ENCODE assay signal across 10 cellular contexts in the genomic region with DNA sequence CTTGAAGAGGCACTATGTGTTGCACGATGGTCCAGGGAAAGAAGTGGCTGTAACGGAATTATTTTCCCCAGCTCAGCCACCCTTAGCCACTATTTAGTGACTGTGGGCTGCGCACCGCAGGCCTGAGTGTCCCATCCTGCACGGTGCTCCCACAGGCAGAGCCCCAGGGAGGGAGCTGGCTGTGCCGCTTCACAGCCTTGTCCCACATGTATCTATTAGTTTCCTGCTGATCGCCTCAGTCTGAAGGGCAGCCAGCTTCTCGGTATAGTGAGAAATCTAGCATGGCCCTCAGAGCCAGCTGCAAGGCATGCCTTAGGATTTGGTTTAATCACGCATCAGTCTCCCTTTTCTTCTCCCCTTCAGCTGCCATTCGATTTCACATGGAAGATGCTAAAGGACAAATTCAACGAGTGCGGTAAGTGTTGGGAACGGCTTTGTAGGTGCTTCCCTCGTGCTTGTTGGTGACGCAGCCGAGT. TPM values are rescaled to one million over a fixed set of nuclear protein-coding genes. Genes with fewer than 3 reads are reported as not detected.
A peak's percentile ranks its signal among the peaks of the same experiment; 100 is the strongest.
DNase-seq lines count a peak whose midpoint lies in the region; ATAC-seq and TF ChIP-seq lines count a peak whose summit lies in the region.
"Had no signal": no experiment of that assay in that cellular context is flagged by ENCODE, and none has a peak within 500 bp of the region (broad histone marks: within the 10 kb centered on the region; RNA-seq: fewer than 3 reads in every experiment).

No MANE protein-coding gene starts in this region.

- no peak for TF ChIP-seq CTCF in GM23338 (conservative IDR thresholded peaks at IDR 0.05; ENCODE audit: low read depth in 2 of 2)

- no peaks in the 10 kb centered on the region for H3K27me3 ChIP-seq in CD4-positive, CD25-positive, alpha-beta regulatory T cell (ENCODE audit: control insufficient read depth, insufficient read depth, low read length)
- H3K27me3 ChIP-seq in GM23338 (ENCODE audit: insufficient read depth) (no peaks in the 10 kb centered on the region), SJCRH30 (no peaks in the 10 kb centered on the region)

- no peaks in the 10 kb centered on the region for H3K27me3 Mint-ChIP-seq in CD4-positive, CD25-positive, alpha-beta regulatory T cell
- peaks cover 30% of the 10 kb centered on the region for H3K27me3 Mint-ChIP-seq in GM23338 (ENCODE audit: insufficient read depth, low read depth, poor library complexity)
- H3K27me3 Mint-ChIP-seq in activated naive CD8-positive, alpha-beta T cell treated with anti-CD3 and anti-CD28 coated beads, Interleukin-2, amount 10 ng/mL, durations not matched to agents 7 days and 5 days, result no peaks in the 10 kb centered on the region
- no peaks in the 10 kb centered on the region for H3K27me3 Mint-ChIP-seq in naive thymus-derived CD8-positive, alpha-beta T cell

- peaks cover 35% of the 10 kb centered on the region for H3K79me2 ChIP-seq in GM23338 (replicated peaks; ENCODE audit: insufficient read depth)

- no peak for DNase-seq in CD4-positive, CD25-positive, alpha-beta regulatory T cell
- DNase-seq in GM23338 (ENCODE audit: low spot score) (no peak), nucleus accumbens (lab: John Stamatoyannopoulos, UW) (no peak), SJCRH30 (no peak), AG20443 (ENCODE audit: low spot score) (no peak)
- peak; percentile 32 for DNase-seq in activated naive CD8-positive, alpha-beta T cell treated with anti-CD3 and anti-CD28 coated beads, Interleukin-2, amount 10 ng/mL, durations not matched to agents 7 days and 5 days
- no peak for DNase-seq in naive thymus-derived CD8-positive, alpha-beta T cell
- no peak for DNase-seq in stimulated activated naive CD4-positive, alpha-beta T cell treated with Interleukin-2 at 50 U/mL for 16 hours (lab: John Stamatoyannopoulos, UW)
- DNase-seq: Caco-2, PC-3 had no signal

- H3K36me3 Mint-ChIP-seq in CD4-positive, CD25-positive, alpha-beta regulatory T cell, result peaks cover 44% of the 10 kb centered on the region
- H3K36me3 Mint-ChIP-seq in GM23338 (ENCODE audit: low read depth), result peaks cover 83% of the 10 kb centered on the region
- peaks cover 47% of the 10 kb centered on the region for H3K36me3 Mint-ChIP-seq in activated naive CD8-positive, alpha-beta T cell treated with anti-CD3 and anti-CD28 coated beads, Interleukin-2, amount 10 ng/mL, durations not matched to agents 7 days and 5 days
- H3K36me3 Mint-ChIP-seq in naive thymus-derived CD8-positive, alpha-beta T cell, result peaks cover 5 to 80% (median 17%) of the 10 kb centered on the region in 3 donors

- no peaks in the 10 kb centered on the region for H3K9me3 ChIP-seq in CD4-positive, CD25-positive, alpha-beta regulatory T cell (ENCODE audit: control insufficient read depth in 2 of 2, low read length in 2 of 2)
- H3K9me3 ChIP-seq in SJCRH30 (replicated peaks), result no peaks in the 10 kb centered on the region
- H3K9me3 ChIP-seq: Caco-2 had no signal

- ATAC-seq in CD4-positive, CD25-positive, alpha-beta regulatory T cell (ENCODE audit: low read depth in 2 of 2), result no peak
- no peak for ATAC-seq in GM23338
- no peak for ATAC-seq in activated naive CD8-positive, alpha-beta T cell treated with anti-CD3 and anti-CD28 coated beads, Interleukin-2, amount 10 ng/mL, durations not matched to agents 7 days and 5 days (ENCODE audit: low read depth)
- ATAC-seq in naive thymus-derived CD8-positive, alpha-beta T cell, result no peak
- ATAC-seq: PC-3 had no signal

- peaks cover 18% of the 10 kb centered on the region for H3K4me1 ChIP-seq in CD4-positive, CD25-positive, alpha-beta regulatory T cell (ENCODE audit: control insufficient read depth, insufficient read depth, low read length, poor library complexity, severe bottlenecking)
- H3K4me1 ChIP-seq in GM23338 (ENCODE audit: insufficient read depth) (no peaks in the 10 kb centered on the region), SJCRH30 (no peaks in the 10 kb centered on the region)
- H3K4me1 ChIP-seq: Caco-2 had no signal

- H3K4me3 ChIP-seq in CD4-positive, CD25-positive, alpha-beta regulatory T cell (ENCODE audit: low read depth, low read length), result no peak overlapping the region
- H3K4me3 ChIP-seq in GM23338, result no peak overlapping the region
- no peak overlapping the region for H3K4me3 ChIP-seq in SJCRH30

- peaks cover 67% of the 10 kb centered on the region for H3K36me3 ChIP-seq in CD4-positive, CD25-positive, alpha-beta regulatory T cell (ENCODE audit: control insufficient read depth, insufficient read depth, low read length)
- H3K36me3 ChIP-seq in GM23338 (ENCODE audit: insufficient read depth), result peaks cover 48% of the 10 kb centered on the region
- H3K36me3 ChIP-seq in SJCRH30, result peaks cover 70% of the 10 kb centered on the region

- H3K9me3 Mint-ChIP-seq in CD4-positive, CD25-positive, alpha-beta regulatory T cell, result peaks cover 0 to 1% (median 0%) of the 10 kb centered on the region in 7 donors
- H3K9me3 Mint-ChIP-seq in GM23338, result no peaks in the 10 kb centered on the region; the same call in 1 of the 3 replicates
- no peaks in the 10 kb centered on the region for H3K9me3 Mint-ChIP-seq in activated naive CD8-positive, alpha-beta T cell treated with anti-CD3 and anti-CD28 coated beads, Interleukin-2, amount 10 ng/mL, durations not matched to agents 7 days and 5 days
- H3K9me3 Mint-ChIP-seq in naive thymus-derived CD8-positive, alpha-beta T cell, result no peaks in the 10 kb centered on the region

- peaks cover 70% of the 10 kb centered on the region for H3F3A ChIP-seq in GM23338 (replicated peaks; ENCODE audit: low read depth)

- H3K4me2 ChIP-seq in GM23338, result no peak overlapping the region

- peak overlapping the region; percentile 82 to 92 (median 83) for H3K27ac Mint-ChIP-seq in CD4-positive, CD25-positive, alpha-beta regulatory T cell
- H3K27ac Mint-ChIP-seq in GM23338, result no peak overlapping the region; the same call in 1 of the 2 replicates
- H3K27ac Mint-ChIP-seq in activated naive CD8-positive, alpha-beta T cell treated with anti-CD3 and anti-CD28 coated beads, Interleukin-2, amount 10 ng/mL, durations not matched to agents 7 days and 5 days, result peak overlapping the region; percentile 86
- peak overlapping the region; percentile 79 to 94 (median 92) for H3K27ac Mint-ChIP-seq in naive thymus-derived CD8-positive, alpha-beta T cell

- no peaks in the 10 kb centered on the region for H3K9me2 ChIP-seq in GM23338 (ENCODE audit: insufficient read depth)

- peaks cover 5 to 39% (median 23%) of the 10 kb centered on the region in 4 donors for H3K4me1 Mint-ChIP-seq in CD4-positive, CD25-positive, alpha-beta regulatory T cell
- H3K4me1 Mint-ChIP-seq in GM23338, result peaks cover 22% of the 10 kb centered on the region
- H3K4me1 Mint-ChIP-seq in activated naive CD8-positive, alpha-beta T cell treated with anti-CD3 and anti-CD28 coated beads, Interleukin-2, amount 10 ng/mL, durations not matched to agents 7 days and 5 days, result peaks cover 32% of the 10 kb centered on the region
- H3K4me1 Mint-ChIP-seq in naive thymus-derived CD8-positive, alpha-beta T cell, result peaks cover 34 to 60% (median 49%) of the 10 kb centered on the region in 4 donors

- peak overlapping the region; percentile 28 to 81 (median 62) for H3K4me3 Mint-ChIP-seq in CD4-positive, CD25-positive, alpha-beta regulatory T cell
- no peak overlapping the region; the same call in 2 of the 3 replicates for H3K4me3 Mint-ChIP-seq in GM23338
- H3K4me3 Mint-ChIP-seq in activated naive CD8-positive, alpha-beta T cell treated with anti-CD3 and anti-CD28 coated beads, Interleukin-2, amount 10 ng/mL, durations not matched to agents 7 days and 5 days, result peak overlapping the region; percentile 68
- H3K4me3 Mint-ChIP-seq in naive thymus-derived CD8-positive, alpha-beta T cell, result peak overlapping the region in 9 of 10 donors; percentile 61 to 86 (median 82)

- peak overlapping the region; percentile 52 for H3K27ac ChIP-seq in CD4-positive, CD25-positive, alpha-beta regulatory T cell (ENCODE audit: insufficient read depth, low read length, poor library complexity, severe bottlenecking)
- H3K27ac ChIP-seq in GM23338 (ENCODE audit: low read depth) (no peak overlapping the region), SJCRH30 (no peak overlapping the region)

- no peak overlapping the region for H2AFZ ChIP-seq in GM23338

- peaks cover 36% of the 10 kb centered on the region for H4K20me1 ChIP-seq in GM23338 (replicated peaks; ENCODE audit: insufficient read depth)

- POLR2A ChIA-PET in activated naive CD8-positive, alpha-beta T cell treated with anti-CD3 and anti-CD28 coated beads, Interleukin-2, amount 10 ng/mL, durations not matched to agents 7 days and 5 days (lab: Charles Lee), result interaction anchor here (0.6 to 2.7 kb wide), 13 partner anchors 14 to 97 kb away, joined by 3 to 24 read pairs (median 5); a partner anchor contains a TSS
- POLR2A ChIA-PET in naive thymus-derived CD8-positive, alpha-beta T cell (lab: Charles Lee), result interaction anchor here (0.5 to 4.3 kb wide), 15 partner anchors 10 to 167 kb away, joined by 3 to 69 read pairs (median 3); a partner anchor contains a TSS

RNA-seq across cellular contexts. Expression of a gene that starts 15.7 kb away (rescaled TPM):
- 3.7 TPM for total RNA-seq in CD4-positive, CD25-positive, alpha-beta regulatory T cell
- under 1 TPM in 2 of 4 donors, not detected in 2; 0.06 to 0.21 TPM for polyA plus RNA-seq in CD4-positive, CD25-positive, alpha-beta regulatory T cell
- 0.07 and 0.31 TPM in 2 replicates for total RNA-seq in GM23338 (2014; rRNA removed; shearing (Covaris generic))
- 0.54 TPM in 1 of 2 replicates, not detected in the other for polyA plus RNA-seq in GM23338 (2016; fragmentation: Nextera tagmentation; extraction: Ambion mirVana)
- 1 to 10 TPM; 2.3 to 2.5 TPM for total RNA-seq in activated naive CD8-positive, alpha-beta T cell treated with anti-CD3 and anti-CD28 coated beads, Interleukin-2, amount 10 ng/mL, durations not matched to agents 7 days and 5 days
- total RNA-seq in naive thymus-derived CD8-positive, alpha-beta T cell, result 1 to 10 TPM; 3.5 to 4.7 TPM
- under 1 TPM in 2 of 3 donors, not detected in 1; 0.07 to 0.20 TPM for polyA plus RNA-seq in naive thymus-derived CD8-positive, alpha-beta T cell
- not detected in 2 replicates for total RNA-seq in SJCRH30 (2014; rRNA removed; shearing (Covaris generic))
- total RNA-seq: Caco-2, PC-3 had no signal

RNA-seq across cellular contexts. Expression of a gene that starts 27.3 kb away (rescaled TPM):
- total RNA-seq in CD4-positive, CD25-positive, alpha-beta regulatory T cell, result 35.1 TPM
- 10 to 100 TPM in 3 of 4 donors, 1 to 10 TPM in 1; 9.7 to 15.0 (median 12.6) TPM for polyA plus RNA-seq in CD4-positive, CD25-positive, alpha-beta regulatory T cell
- 29.2 and 45.0 TPM in 2 replicates for total RNA-seq in GM23338 (2014; rRNA removed; shearing (Covaris generic))
- polyA plus RNA-seq in GM23338 (2016; fragmentation: Nextera tagmentation; extraction: Ambion mirVana), result 27.4 and 31.6 TPM in 2 replicates
- total RNA-seq in activated naive CD8-positive, alpha-beta T cell treated with anti-CD3 and anti-CD28 coated beads, Interleukin-2, amount 10 ng/mL, durations not matched to agents 7 days and 5 days, result 10 to 100 TPM; 38.2 to 40.5 TPM
- 10 to 100 TPM; 70.2 to 73.1 TPM for total RNA-seq in naive thymus-derived CD8-positive, alpha-beta T cell
- polyA plus RNA-seq in naive thymus-derived CD8-positive, alpha-beta T cell, result 10 to 100 TPM; 15.2 to 34.2 (median 27.7) TPM
- 3.1 and 4.7 TPM in 2 replicates for total RNA-seq in SJCRH30 (2014; rRNA removed; shearing (Covaris generic))

RNA-seq across cellular contexts. Expression of a gene that starts 41.9 kb away (rescaled TPM):
- total RNA-seq in CD4-positive, CD25-positive, alpha-beta regulatory T cell, result 263 TPM
- polyA plus RNA-seq in CD4-positive, CD25-positive, alpha-beta regulatory T cell, result 100 to 1,000 TPM; 161 to 221 (median 184) TPM
- 359 and 389 TPM in 2 replicates for total RNA-seq in GM23338 (2014; rRNA removed; shearing (Covaris generic))
- 276 and 291 TPM in 2 replicates for polyA plus RNA-seq in GM23338 (2016; fragmentation: Nextera tagmentation; extraction: Ambion mirVana)
- total RNA-seq in activated naive CD8-positive, alpha-beta T cell treated with anti-CD3 and anti-CD28 coated beads, Interleukin-2, amount 10 ng/mL, durations not matched to agents 7 days and 5 days, result 100 to 1,000 TPM; 188 to 198 TPM
- total RNA-seq in naive thymus-derived CD8-positive, alpha-beta T cell, result 100 to 1,000 TPM; 207 to 227 TPM
- 100 to 1,000 TPM; 214 to 304 (median 217) TPM for polyA plus RNA-seq in naive thymus-derived CD8-positive, alpha-beta T cell
- 191 and 195 TPM in 2 replicates for total RNA-seq in SJCRH30 (2014; rRNA removed; shearing (Covaris generic))
